18 cellular contexts compared by ENCODE assay signal in the genomic region with DNA sequence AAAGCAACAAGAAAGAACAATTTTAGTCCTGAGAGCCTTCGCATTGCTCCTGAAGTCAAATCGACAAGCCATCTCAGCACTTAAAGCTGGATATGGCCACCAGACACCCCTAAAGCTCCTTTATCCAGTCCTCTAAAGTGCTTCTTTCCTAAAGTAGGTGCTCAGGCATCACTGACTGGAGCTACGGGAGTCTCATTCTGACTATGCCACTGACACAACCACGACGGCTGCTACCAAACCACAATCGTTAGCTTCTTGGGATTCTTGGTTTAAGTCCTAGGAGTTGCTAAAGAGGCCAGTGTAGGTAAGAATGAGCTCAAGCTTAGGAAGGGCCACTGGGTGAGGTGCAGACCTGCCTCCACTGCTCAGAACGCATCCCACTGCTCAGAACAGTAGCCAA. TPM values are rescaled to one million over a fixed set of nuclear protein-coding genes. Genes with fewer than 3 reads are reported as not detected.
A peak's percentile ranks its signal among the peaks of the same experiment; 100 is the strongest.
DNase-seq lines count a peak whose midpoint lies in the region; ATAC-seq and TF ChIP-seq lines count a peak whose summit lies in the region.
"Had no signal": no experiment of that assay in that cellular context is flagged by ENCODE, and none has a peak within 500 bp of the region (broad histone marks: within the 10 kb centered on the region; RNA-seq: fewer than 3 reads in every experiment).

No MANE protein-coding gene starts in this region.

- peaks cover 0 to 12% of the 10 kb centered on the region in 2 donors for H3K4me1 ChIP-seq in right atrium auricular region
- no peaks in the 10 kb centered on the region for H3K4me1 ChIP-seq in muscle layer of duodenum (ENCODE audit: control insufficient read depth in 1 of 2, insufficient read depth in 2 of 2, low read length in 2 of 2)
- H3K4me1 ChIP-seq: A549, adrenal gland, left lung had no signal

- DNase-seq in right atrium auricular region (ENCODE audit: low spot score) (no peak), Right ventricle myocardium inferior (ENCODE audit: missing footprints) (no peak), epithelial cell of esophagus (ENCODE audit: low read depth) (no peak), NCI-H2029 treated with DMSO at 0.1 percent for 48 hours (lab: John Stamatoyannopoulos, UW) (no peak), hippocampal formation (lab: John Stamatoyannopoulos, UW) (no peak)
- no peak for DNase-seq in activated naive CD4-positive, alpha-beta T cell treated with Interleukin-2 at 50 U/mL for 16 hours
- DNase-seq: activated CD4-positive, alpha-beta memory T cell treated with anti-CD3 and anti-CD28 coated beads for 36 hours; activated T-cell treated with anti-CD3 and anti-CD28 coated beads, Interleukin-2, amount 50 U/mL, for 72 hours; adrenal gland; CD8-positive, alpha-beta memory T cell; left lung; natural killer cell; NCI-H1930; NCI-H526; stimulated activated CD4-positive, alpha-beta T cell treated with anti-CD3 and anti-CD28 coated beads, Interleukin-2, amount 100 ng/mL, for 24 hours had no signal

- ATAC-seq in Right ventricle myocardium inferior (no peak), HG03571 (IDR thresholded peaks at IDR 0.05; ENCODE audit: unreplicated experiment) (no peak)
- ATAC-seq: A549; activated T-cell treated with anti-CD3 and anti-CD28 coated beads, Interleukin-2, amount 50 U/mL, for 72 hours; left lung; natural killer cell had no signal

- intact Hi-C loops in Right ventricle myocardium inferior (cut with DNase I) = no loop called here

- TF ChIP-seq CTCF in right atrium auricular region (IDR thresholded peaks at IDR 0.05) = no peak
- no peak for TF ChIP-seq CTCF in epithelial cell of esophagus (IDR thresholded peaks at IDR 0.05; ENCODE audit: insufficient read depth, low read depth, low read length, missing control alignments)

- H3K4me3 ChIP-seq in right atrium auricular region (peak overlapping the region; percentile 1 to 35), epithelial cell of esophagus (ENCODE audit: low read length) (peak overlapping the region; percentile 19), muscle layer of duodenum (ENCODE audit: low read depth in 1 of 2, low read length in 2 of 2) (no peak overlapping the region)
- H3K4me3 ChIP-seq: A549, adrenal gland, left lung had no signal

- H3K27me3 ChIP-seq in right atrium auricular region (no peaks in the 10 kb centered on the region), muscle layer of duodenum (ENCODE audit: low read depth, low read length) (no peaks in the 10 kb centered on the region)
- H3K27me3 ChIP-seq: adrenal gland, left lung had no signal

- H3K36me3 ChIP-seq in right atrium auricular region (no peaks in the 10 kb centered on the region), muscle layer of duodenum (ENCODE audit: control insufficient read depth in 1 of 2, insufficient read depth in 2 of 2, low read length in 2 of 2) (no peaks in the 10 kb centered on the region)
- H3K36me3 ChIP-seq: adrenal gland, left lung had no signal

- H3K9me3 ChIP-seq in right atrium auricular region (no peaks in the 10 kb centered on the region), muscle layer of duodenum (ENCODE audit: control insufficient read depth in 1 of 2, low read length in 2 of 2) (no peaks in the 10 kb centered on the region)
- H3K9me3 ChIP-seq: A549, adrenal gland, left lung had no signal

- H3K27ac ChIP-seq in right atrium auricular region = peak overlapping the region; percentile 38 to 67
- peak overlapping the region; percentile 11 for H3K27ac ChIP-seq in muscle layer of duodenum (ENCODE audit: low read length)
- H3K27ac ChIP-seq: A549, left lung had no signal

RNA-seq across cellular contexts. Expression of a gene that starts 1.0 kb away (rescaled TPM):
- total RNA-seq in right atrium auricular region (1 to 10 TPM; 1.3 to 1.7 TPM), Right ventricle myocardium inferior (0.35 TPM)
- total RNA-seq: activated CD4-positive, alpha-beta memory T cell treated with anti-CD3 and anti-CD28 coated beads for 36 hours; CD8-positive, alpha-beta memory T cell; natural killer cell had no signal

RNA-seq across cellular contexts. Expression of a gene that starts 44.1 kb away (rescaled TPM):
- total RNA-seq in right atrium auricular region (not detected), Right ventricle myocardium inferior (0.78 TPM)
- total RNA-seq: CD8-positive, alpha-beta memory T cell; natural killer cell had no signal

Comparison
In these comparisons a context has a peak if more than half of its experiments do, and no peak if none do; other contexts are left out.
1. H3K4me3 ChIP-seq: peak in right atrium auricular region (2 of 2) and epithelial cell of esophagus (single experiment); none in muscle layer of duodenum (0 of 2).